13 cellular contexts compared by ENCODE assay signal in genomic region chrX:16603822-16604221, GRCh38. TPM values are rescaled to one million over a fixed set of nuclear protein-coding genes. Genes with fewer than 3 reads are reported as not detected.
DNase-seq lines count a peak whose midpoint lies in the region; ATAC-seq and TF ChIP-seq lines count a peak whose summit lies in the region.
"Had no signal": no experiment of that assay in that cellular context is flagged by ENCODE, and none has a peak within 500 bp of the region (broad histone marks: within the 10 kb centered on the region; RNA-seq: fewer than 3 reads in every experiment).

No MANE protein-coding gene starts in this region.

- POLR2A ChIA-PET in naive thymus-derived CD8-positive, alpha-beta T cell (lab: Charles Lee), result no interaction called here

- no peaks in the 10 kb centered on the region for H3F3A ChIP-seq in OCI-LY1 (ENCODE audit: insufficient read depth, low read length)

- H2AFZ ChIP-seq in OCI-LY1 (ENCODE audit: low read length), result no peak overlapping the region

- no peak overlapping the region for H3K4me3 Mint-ChIP-seq in chondrocyte (ENCODE audit: unreplicated experiment)
- peak overlapping the region; percentile 34 to 84 (median 78) for H3K4me3 Mint-ChIP-seq in naive thymus-derived CD8-positive, alpha-beta T cell
- H3K4me3 Mint-ChIP-seq: stimulated activated effector memory CD8-positive, alpha-beta T cell treated with anti-CD3 and anti-CD28 coated beads, Interleukin-12 subunit alpha, Interleukin-12 subunit beta, amount 100 ng/mL, for 72 hours had no signal

- no peak overlapping the region; the same call in 1 of the 2 replicates for H3K4me2 ChIP-seq in OCI-LY1 (ENCODE audit: low read length)

- H3K9me3 ChIP-seq in OCI-LY1 (ENCODE audit: low read length), result no peaks in the 10 kb centered on the region

- no peaks in the 10 kb centered on the region for H3K79me2 ChIP-seq in OCI-LY1 (ENCODE audit: insufficient read depth, low read length)

- H4K20me1 ChIP-seq in OCI-LY1 (ENCODE audit: insufficient read depth, low read length), result no peaks in the 10 kb centered on the region

- ATAC-seq in naive thymus-derived CD8-positive, alpha-beta T cell, result peak; percentile 47 to 68
- no peak for ATAC-seq in HG03571 (IDR thresholded peaks at IDR 0.05; ENCODE audit: unreplicated experiment)
- ATAC-seq: GM12878; HCT116; stimulated activated effector memory CD8-positive, alpha-beta T cell treated with anti-CD3 and anti-CD28 coated beads, Interleukin-12 subunit alpha, Interleukin-12 subunit beta, amount 100 ng/mL, for 72 hours had no signal

- H3K9ac ChIP-seq in OCI-LY1 (ENCODE audit: low read length), result no peak overlapping the region

- H3K27me3 ChIP-seq in OCI-LY1 (ENCODE audit: insufficient read depth, low read length), result no peaks in the 10 kb centered on the region

- peaks cover 17% of the 10 kb centered on the region for H3K4me1 ChIP-seq in OCI-LY1 (ENCODE audit: insufficient read depth, low read length, severe bottlenecking)

- peak; percentile 25 for DNase-seq in GM12865 (ENCODE audit: low read depth)
- no peak for DNase-seq in chondrocyte (ENCODE audit: low spot score)
- DNase-seq in naive thymus-derived CD8-positive, alpha-beta T cell, result peak in 3 of 10 donors; percentile 9 to 23 (median 14)
- no peak for DNase-seq in ureter (ENCODE audit: low spot score)
- no peak for DNase-seq in T-helper 9 cell
- DNase-seq: activated effector memory CD4-positive, alpha-beta T cell treated with anti-CD3 and anti-CD28 coated beads, Interleukin-2, amount 50 U/mL, for 16 hours; effector CD8-positive, alpha-beta T cell had no signal

- peak overlapping the region; percentile 37 for H3K27ac Mint-ChIP-seq in chondrocyte (ENCODE audit: unreplicated experiment)
- H3K27ac Mint-ChIP-seq in naive thymus-derived CD8-positive, alpha-beta T cell, result peak overlapping the region; percentile 72 to 97 (median 92)
- H3K27ac Mint-ChIP-seq: stimulated activated effector memory CD8-positive, alpha-beta T cell treated with anti-CD3 and anti-CD28 coated beads, Interleukin-12 subunit alpha, Interleukin-12 subunit beta, amount 100 ng/mL, for 72 hours had no signal

- H3K9me3 Mint-ChIP-seq in chondrocyte (ENCODE audit: low read depth), result no peaks in the 10 kb centered on the region
- H3K9me3 Mint-ChIP-seq in naive thymus-derived CD8-positive, alpha-beta T cell, result no peaks in the 10 kb centered on the region
- H3K9me3 Mint-ChIP-seq: stimulated activated effector memory CD8-positive, alpha-beta T cell treated with anti-CD3 and anti-CD28 coated beads, Interleukin-12 subunit alpha, Interleukin-12 subunit beta, amount 100 ng/mL, for 72 hours had no signal

- H3K4me1 Mint-ChIP-seq in chondrocyte (ENCODE audit: low read depth), result peaks cover 18% of the 10 kb centered on the region
- H3K4me1 Mint-ChIP-seq in naive thymus-derived CD8-positive, alpha-beta T cell, result peaks cover 7 to 43% (median 31%) of the 10 kb centered on the region in 4 donors

- H3K9me2 ChIP-seq in OCI-LY1 (ENCODE audit: low read depth, low read length), result no peaks in the 10 kb centered on the region

- no peak for TF ChIP-seq CTCF in GM12865 (IDR thresholded peaks at IDR 0.05; ENCODE audit: insufficient read depth, low read depth, low read length, missing control alignments)
- TF ChIP-seq CTCF in OCI-LY1 (IDR thresholded peaks at IDR 0.05; ENCODE audit: low read length), result no peak
- no peak for TF ChIP-seq CTCF in chondrocyte (IDR thresholded peaks at IDR 0.05)

- no peaks in the 10 kb centered on the region for H3K27me3 Mint-ChIP-seq in chondrocyte (ENCODE audit: low read depth)
- no peaks in the 10 kb centered on the region for H3K27me3 Mint-ChIP-seq in naive thymus-derived CD8-positive, alpha-beta T cell

- H3K36me3 ChIP-seq in OCI-LY1 (ENCODE audit: insufficient read depth, low read length), result peaks cover 37% of the 10 kb centered on the region

- peak overlapping the region; percentile 27 for H3K27ac ChIP-seq in OCI-LY1 (ENCODE audit: low read depth, low read length, poor library complexity, severe bottlenecking)

- H3K4me3 ChIP-seq in GM12865 (ENCODE audit: low read depth, low read length) (no peak overlapping the region), OCI-LY1 (ENCODE audit: low read depth, low read length, poor library complexity, severe bottlenecking) (no peak overlapping the region)
- H3K4me3 ChIP-seq: GM12878 had no signal

- peaks cover 12% of the 10 kb centered on the region for H3K36me3 Mint-ChIP-seq in chondrocyte (ENCODE audit: low read depth)
- peaks cover 0 to 4% (median 4%) of the 10 kb centered on the region in 3 donors for H3K36me3 Mint-ChIP-seq in naive thymus-derived CD8-positive, alpha-beta T cell
- H3K36me3 Mint-ChIP-seq: stimulated activated effector memory CD8-positive, alpha-beta T cell treated with anti-CD3 and anti-CD28 coated beads, Interleukin-12 subunit alpha, Interleukin-12 subunit beta, amount 100 ng/mL, for 72 hours had no signal

RNA-seq across cellular contexts. Expression of gene S100G, which starts 46.1 kb away (rescaled TPM):
- total RNA-seq in chondrocyte (not detected in 3 replicates), ureter (not detected)
- not detected for total RNA-seq in naive thymus-derived CD8-positive, alpha-beta T cell
- polyA plus RNA-seq in naive thymus-derived CD8-positive, alpha-beta T cell, result not detected
- total RNA-seq: GM12878 had no signal
- polyA plus RNA-seq: GM12878, neural cell had no signal
